10 cellular contexts compared by ENCODE assay signal in genomic region chr10:89738551-89739209, GRCh38. TPM values are rescaled to one million over a fixed set of nuclear protein-coding genes. Genes with fewer than 3 reads are reported as not detected.
DNase-seq lines count a peak whose midpoint lies in the region; ATAC-seq lines count a peak whose summit lies in the region.
"Had no signal": no experiment of that assay in that cellular context is flagged by ENCODE, and none has a peak within 500 bp of the region (broad histone marks: within the 10 kb centered on the region; RNA-seq: fewer than 3 reads in every experiment).

No MANE protein-coding gene starts in this region.

- H3K4me1 ChIP-seq in GM23248 (ENCODE audit: insufficient read depth), result 0 out of 2 replicates have a peak, but pooled peaks cover 3% of the 10 kb centered on the region

- peaks cover 13% of the 10 kb centered on the region for H3K36me3 ChIP-seq in GM23248 (ENCODE audit: low read depth)

- H4K20me1 ChIP-seq in GM23248 (ENCODE audit: insufficient read depth), result no peaks in the 10 kb centered on the region

- H3K27ac ChIP-seq in GM23248, result no peak overlapping the region
- H3K27ac ChIP-seq: SK-N-MC had no signal

- 95 to 98% methylated on average over 2 of the region's 2 CpGs for WGBS in GM23248 (ENCODE audit: low coverage in 1 of 2, low lambda C conversion rate in 2 of 2, missing lambda C conversion rate in 2 of 2), 2 experiments

- DNase-seq in GM23248 (no peak), KBM-7 (peak; percentile 49), medulla oblongata (ENCODE audit: extremely low spot score) (peak; percentile 51), DMS53 (lab: John Stamatoyannopoulos, UW) (no peak), DMS79 (lab: John Stamatoyannopoulos, UW) (no peak), NCI-H1417 treated with DMSO at 0.1 percent for 48 hours (lab: John Stamatoyannopoulos, UW) (no peak), NCI-H2081 (lab: John Stamatoyannopoulos, UW) (no peak)
- DNase-seq: stimulated activated CD4-positive, alpha-beta T cell treated with anti-CD3 and anti-CD28 coated beads, Interleukin-4, amount 100 ng/mL, for 24 hours had no signal

- in situ Hi-C loops in GM23248 (cut with MboI) (no loop called here), KBM-7 (cut with MboI; ENCODE audit: low pct_unique_long_range_greater_than_20kb, low sequenced_read_pairs) (no loop called here)

- H3K9ac ChIP-seq in GM23248, result no peak overlapping the region

- no peaks in the 10 kb centered on the region for H3K79me2 ChIP-seq in GM23248 (ENCODE audit: insufficient read depth)

- no peak overlapping the region for H3K4me3 ChIP-seq in GM23248
- H3K4me3 ChIP-seq: SK-N-MC had no signal

- H3K9me3 ChIP-seq in GM23248 (ENCODE audit: low read depth), result no peaks in the 10 kb centered on the region

- H2AFZ ChIP-seq in GM23248, result 0 out of 2 replicates have a peak overlapping the region, but pooled peaks have one; percentile 7

- H3K9me2 ChIP-seq in GM23248 (ENCODE audit: insufficient read depth), result no peaks in the 10 kb centered on the region

- H3K27me3 ChIP-seq in GM23248 (replicated peaks; ENCODE audit: insufficient read depth), result no peaks in the 10 kb centered on the region

- ATAC-seq in GM18907 (IDR thresholded peaks at IDR 0.05; ENCODE audit: unreplicated experiment), result peak; percentile 86

- no peak overlapping the region for H3K4me2 ChIP-seq in GM23248 (ENCODE audit: unreplicated experiment)

- H3F3A ChIP-seq in GM23248 (ENCODE audit: insufficient read depth), result no peaks in the 10 kb centered on the region

RNA-seq across cellular contexts. Expression of gene KIF20B, which starts 37.3 kb away (rescaled TPM):
- total RNA-seq in GM23248 (2014; rRNA removed; shearing (Covaris generic)), result 7.8 and 8.9 TPM in 2 replicates
- polyA plus RNA-seq in GM23248 (2016; fragmentation: Nextera tagmentation; extraction: Ambion mirVana), result 17.1 and 17.8 TPM in 2 replicates

Comparison
In these comparisons a context has a peak if more than half of its experiments do, and no peak if none do; other contexts are left out.
1. DNase-seq: peak in KBM-7 (single experiment) and medulla oblongata (single experiment); none in GM23248 (single experiment), DMS53 (single experiment), DMS79 (single experiment), NCI-H1417 treated with DMSO at 0.1 percent for 48 hours (single experiment) and NCI-H2081 (0 of 2).